Comparison of ENCODE assay signal across 22 cellular contexts in the genomic region with DNA sequence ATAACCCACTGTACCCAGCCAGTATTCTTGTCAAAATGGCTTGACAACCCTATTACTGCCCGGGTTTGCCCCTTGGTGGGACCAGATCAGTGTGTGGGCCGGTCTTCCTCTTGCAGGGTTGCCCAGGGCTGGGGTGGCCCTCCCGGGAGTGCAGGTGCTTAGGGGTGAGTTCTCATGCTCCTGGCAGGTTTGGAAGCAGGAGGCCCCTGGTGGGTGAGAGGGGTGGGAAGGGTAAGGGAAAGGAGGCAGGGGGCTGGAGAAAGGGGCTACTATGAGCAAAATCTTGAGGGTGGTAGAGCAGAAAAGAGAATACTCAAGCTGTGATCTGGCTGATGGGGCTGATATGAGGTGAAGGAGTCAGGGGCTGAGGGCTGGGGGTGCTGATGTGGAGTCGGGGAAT. TPM values are rescaled to one million over a fixed set of nuclear protein-coding genes. Genes with fewer than 3 reads are reported as not detected.
DNase-seq lines count a peak whose midpoint lies in the region; ATAC-seq and TF ChIP-seq lines count a peak whose summit lies in the region.
"Had no signal": no experiment of that assay in that cellular context is flagged by ENCODE, and none has a peak within 500 bp of the region (broad histone marks: within the 10 kb centered on the region; RNA-seq: fewer than 3 reads in every experiment).

No MANE protein-coding gene starts in this region.

- no peak overlapping the region for H3K4me2 ChIP-seq in mesenchymal stem cell (ENCODE audit: low read length, poor library complexity, severe bottlenecking)

- H3K18ac ChIP-seq in mesenchymal stem cell (ENCODE audit: low read depth in 1 of 2, low read length in 2 of 2): no peak overlapping the region

- H4K91ac ChIP-seq in mesenchymal stem cell (ENCODE audit: low read length): no peak overlapping the region

- no peak overlapping the region for H2BK15ac ChIP-seq in mesenchymal stem cell (ENCODE audit: low read depth, poor library complexity, severe bottlenecking)

- CTCF ChIA-PET in activated CD4-positive, alpha-beta T cell treated with anti-CD3 and anti-CD28 coated beads, Interleukin-2, amount 10 ng/mL, durations not matched to agents 7 days and 5 days (lab: Charles Lee): interaction anchor here (1.6 to 2.0 kb wide), 2 partner anchors 9 to 15 kb away, joined by 4 to 5 read pairs; no protein-coding TSS in a partner anchor
- CTCF ChIA-PET in activated CD4-positive, alpha-beta memory T cell treated with anti-CD3 and anti-CD28 coated beads for 36 hours (lab: Charles Lee): interaction anchor here (2.1 to 7.9 kb wide), 2 partner anchors 15 to 105 kb away, joined by 12 to 55 read pairs; no protein-coding TSS in a partner anchor

- intact Hi-C loops in activated CD4-positive, alpha-beta T cell treated with anti-CD3 and anti-CD28 coated beads, Interleukin-2, amount 10 ng/mL, durations not matched to agents 24 days and 14 days (cut with micrococcal nuclease): no loop called here
- intact Hi-C loops in natural killer cell (cut with micrococcal nuclease): loop anchor here (5.0 kb wide), 1 partner anchor 264 kb away; a partner anchor contains a TSS
- intact Hi-C loops in activated CD4-positive, alpha-beta memory T cell treated with anti-CD3 and anti-CD28 coated beads for 36 hours (cut with micrococcal nuclease): no loop called here

- no peak for DNase-seq in activated CD4-positive, alpha-beta T cell treated with anti-CD3 and anti-CD28 coated beads, Interleukin-2, amount 10 ng/mL, durations not matched to agents 24 days and 14 days
- DNase-seq in activated CD4-positive, alpha-beta T cell treated with anti-CD3 and anti-CD28 coated beads, Interleukin-2, amount 10 ng/mL, durations not matched to agents 7 days and 5 days: no peak
- DNase-seq in T-helper 17 cell: no peak
- no peak for DNase-seq in natural killer cell
- DNase-seq in activated CD4-positive, alpha-beta memory T cell treated with anti-CD3 and anti-CD28 coated beads for 36 hours: no peak
- no peak for DNase-seq in DMS 273 (lab: John Stamatoyannopoulos, UW; ENCODE audit: unreplicated experiment)
- DNase-seq in mesenchymal stem cell: no peak
- DNase-seq: ACHN, C1 segment of cervical spinal cord, EL, Kasumi-1, NCI-H1417, NCI-H1694 treated with DMSO at 0.1 percent for 48 hours, NCI-H2081 treated with DMSO at 0.1 percent for 48 hours, NCI-H2171 treated with DMSO at 0.1 percent for 48 hours, NCI-H524 treated with DMSO at 0.1 percent for 48 hours, NCI-H82, OCI-M1 had no signal

- no peak overlapping the region for H3K27ac Mint-ChIP-seq in activated CD4-positive, alpha-beta T cell treated with anti-CD3 and anti-CD28 coated beads, Interleukin-2, amount 10 ng/mL, durations not matched to agents 24 days and 14 days
- H3K27ac Mint-ChIP-seq in activated CD4-positive, alpha-beta T cell treated with anti-CD3 and anti-CD28 coated beads, Interleukin-2, amount 10 ng/mL, durations not matched to agents 7 days and 5 days: no peak overlapping the region
- H3K27ac Mint-ChIP-seq in T-helper 17 cell: no peak overlapping the region
- peak overlapping the region; percentile 92 to 93 for H3K27ac Mint-ChIP-seq in natural killer cell
- no peak overlapping the region for H3K27ac Mint-ChIP-seq in activated CD4-positive, alpha-beta memory T cell treated with anti-CD3 and anti-CD28 coated beads for 36 hours

- POLR2A ChIA-PET in activated CD4-positive, alpha-beta T cell treated with anti-CD3 and anti-CD28 coated beads, Interleukin-2, amount 10 ng/mL, durations not matched to agents 7 days and 5 days (lab: Charles Lee): interaction anchor here (0.6 kb wide), 1 partner anchor 8 kb away, joined by 3 read pairs; no protein-coding TSS in a partner anchor
- POLR2A ChIA-PET in activated CD4-positive, alpha-beta memory T cell treated with anti-CD3 and anti-CD28 coated beads for 36 hours (lab: Charles Lee): no interaction called here

- peaks cover 8 to 48% of the 10 kb centered on the region in 2 experiments for H3K27me3 ChIP-seq in mesenchymal stem cell (ENCODE audit: control insufficient read depth in 1 of 2, insufficient read depth in 1 of 2, low read length in 2 of 2)

- no peak overlapping the region for H3K4ac ChIP-seq in mesenchymal stem cell (ENCODE audit: low read depth in 1 of 2, low read length in 2 of 2)

- H2BK120ac ChIP-seq in mesenchymal stem cell (ENCODE audit: low read depth, low read length): no peak overlapping the region

- H3K36me3 ChIP-seq in mesenchymal stem cell (ENCODE audit: control insufficient read depth in 1 of 2, insufficient read depth in 2 of 2, low read depth in 1 of 2, low read length in 2 of 2): no peaks in the 10 kb centered on the region
- H3K36me3 ChIP-seq: SJSA1 had no signal

- WGBS in mesenchymal stem cell: 66% methylated on average over 4 of the region's 4 CpGs

- H3K9me3 ChIP-seq in T-helper 17 cell (ENCODE audit: control insufficient read depth, low read length, poor library complexity, severe bottlenecking) (no peaks in the 10 kb centered on the region), mesenchymal stem cell (ENCODE audit: control insufficient read depth, low read length) (peaks cover 10% of the 10 kb centered on the region)

- H2BK12ac ChIP-seq in mesenchymal stem cell (ENCODE audit: low read length in 2 of 2): no peak overlapping the region

- no peaks in the 10 kb centered on the region for H3K27me3 Mint-ChIP-seq in activated CD4-positive, alpha-beta T cell treated with anti-CD3 and anti-CD28 coated beads, Interleukin-2, amount 10 ng/mL, durations not matched to agents 24 days and 14 days
- peaks cover 7% of the 10 kb centered on the region for H3K27me3 Mint-ChIP-seq in activated CD4-positive, alpha-beta T cell treated with anti-CD3 and anti-CD28 coated beads, Interleukin-2, amount 10 ng/mL, durations not matched to agents 7 days and 5 days
- H3K27me3 Mint-ChIP-seq in T-helper 17 cell (no peaks in the 10 kb centered on the region), natural killer cell (ENCODE audit: low read depth in 2 of 2) (no peaks in the 10 kb centered on the region)
- no peaks in the 10 kb centered on the region for H3K27me3 Mint-ChIP-seq in activated CD4-positive, alpha-beta memory T cell treated with anti-CD3 and anti-CD28 coated beads for 36 hours

- H3K14ac ChIP-seq in mesenchymal stem cell (ENCODE audit: low read length in 2 of 2): no peak overlapping the region

- H3K27ac ChIP-seq in mesenchymal stem cell (ENCODE audit: low read length, poor library complexity, severe bottlenecking): no peak overlapping the region
- H3K27ac ChIP-seq: 22Rv1, SJSA1 had no signal

- H3K9me3 Mint-ChIP-seq in activated CD4-positive, alpha-beta T cell treated with anti-CD3 and anti-CD28 coated beads, Interleukin-2, amount 10 ng/mL, durations not matched to agents 24 days and 14 days: peaks cover 13% of the 10 kb centered on the region
- H3K9me3 Mint-ChIP-seq in activated CD4-positive, alpha-beta T cell treated with anti-CD3 and anti-CD28 coated beads, Interleukin-2, amount 10 ng/mL, durations not matched to agents 7 days and 5 days: peaks cover 27% of the 10 kb centered on the region
- no peaks in the 10 kb centered on the region for H3K9me3 Mint-ChIP-seq in natural killer cell
- peaks cover 21% of the 10 kb centered on the region for H3K9me3 Mint-ChIP-seq in activated CD4-positive, alpha-beta memory T cell treated with anti-CD3 and anti-CD28 coated beads for 36 hours

- H3K9ac ChIP-seq in mesenchymal stem cell (ENCODE audit: low read length): no peak overlapping the region

- peaks cover 70% of the 10 kb centered on the region for H3K36me3 Mint-ChIP-seq in activated CD4-positive, alpha-beta T cell treated with anti-CD3 and anti-CD28 coated beads, Interleukin-2, amount 10 ng/mL, durations not matched to agents 24 days and 14 days (ENCODE audit: low read depth)
- H3K36me3 Mint-ChIP-seq in activated CD4-positive, alpha-beta T cell treated with anti-CD3 and anti-CD28 coated beads, Interleukin-2, amount 10 ng/mL, durations not matched to agents 7 days and 5 days (ENCODE audit: low read depth): peaks cover 36% of the 10 kb centered on the region
- H3K36me3 Mint-ChIP-seq in T-helper 17 cell (ENCODE audit: low read depth): peaks cover 4% of the 10 kb centered on the region
- H3K36me3 Mint-ChIP-seq in natural killer cell: peaks cover 24% of the 10 kb centered on the region
- peaks cover 28% of the 10 kb centered on the region for H3K36me3 Mint-ChIP-seq in activated CD4-positive, alpha-beta memory T cell treated with anti-CD3 and anti-CD28 coated beads for 36 hours

- H3K4me3 Mint-ChIP-seq in activated CD4-positive, alpha-beta T cell treated with anti-CD3 and anti-CD28 coated beads, Interleukin-2, amount 10 ng/mL, durations not matched to agents 24 days and 14 days: peak overlapping the region; percentile 71
- H3K4me3 Mint-ChIP-seq in activated CD4-positive, alpha-beta T cell treated with anti-CD3 and anti-CD28 coated beads, Interleukin-2, amount 10 ng/mL, durations not matched to agents 7 days and 5 days: no peak overlapping the region
- H3K4me3 Mint-ChIP-seq in T-helper 17 cell (peak overlapping the region; percentile 76), natural killer cell (peak overlapping the region; percentile 92)
- H3K4me3 Mint-ChIP-seq in activated CD4-positive, alpha-beta memory T cell treated with anti-CD3 and anti-CD28 coated beads for 36 hours: no peak overlapping the region

- H3K23ac ChIP-seq in mesenchymal stem cell (ENCODE audit: low read length in 2 of 2): no peak overlapping the region

- TF ChIP-seq CTCF in natural killer cell (IDR thresholded peaks at IDR 0.05): no peak

- no peak overlapping the region for H2AFZ ChIP-seq in mesenchymal stem cell (ENCODE audit: low read depth, low read length)

- no peaks in the 10 kb centered on the region for H3K79me1 ChIP-seq in mesenchymal stem cell (replicated peaks; ENCODE audit: low read length, poor library complexity, severe bottlenecking)

- no peak overlapping the region for H2BK5ac ChIP-seq in mesenchymal stem cell (ENCODE audit: low read depth, low read length, poor library complexity, severe bottlenecking)

- H2AK5ac ChIP-seq in mesenchymal stem cell (ENCODE audit: low read length, severe bottlenecking): no peak overlapping the region

- no peaks in the 10 kb centered on the region for H3K4me1 ChIP-seq in mesenchymal stem cell (ENCODE audit: control insufficient read depth, insufficient read depth, low read depth, low read length)
- H3K4me1 ChIP-seq: SJSA1 had no signal

- peaks cover 52% of the 10 kb centered on the region for H3K4me1 Mint-ChIP-seq in activated CD4-positive, alpha-beta T cell treated with anti-CD3 and anti-CD28 coated beads, Interleukin-2, amount 10 ng/mL, durations not matched to agents 24 days and 14 days
- H3K4me1 Mint-ChIP-seq in activated CD4-positive, alpha-beta T cell treated with anti-CD3 and anti-CD28 coated beads, Interleukin-2, amount 10 ng/mL, durations not matched to agents 7 days and 5 days: peaks cover 42% of the 10 kb centered on the region
- H3K4me1 Mint-ChIP-seq in T-helper 17 cell (peaks cover 23% of the 10 kb centered on the region), natural killer cell (peaks cover 77 to 82% of the 10 kb centered on the region in 2 donors)
- peaks cover 51% of the 10 kb centered on the region for H3K4me1 Mint-ChIP-seq in activated CD4-positive, alpha-beta memory T cell treated with anti-CD3 and anti-CD28 coated beads for 36 hours (ENCODE audit: low read depth)

- no peak overlapping the region for H4K8ac ChIP-seq in mesenchymal stem cell (ENCODE audit: low read length)

- no peak overlapping the region for H3K4me3 ChIP-seq in mesenchymal stem cell (ENCODE audit: insufficient read depth in 1 of 2, low read depth in 1 of 2, low read length in 2 of 2)
- H3K4me3 ChIP-seq: SJSA1 had no signal

- ATAC-seq in T-helper 17 cell: no peak
- ATAC-seq in natural killer cell: no peak
- no peak for ATAC-seq in HG02759 (IDR thresholded peaks at IDR 0.05; ENCODE audit: unreplicated experiment)

RNA-seq across cellular contexts. Expression of a gene that starts 6.5 kb away (rescaled TPM):
- total RNA-seq in activated CD4-positive, alpha-beta T cell treated with anti-CD3 and anti-CD28 coated beads, Interleukin-2, amount 10 ng/mL, durations not matched to agents 24 days and 14 days: 14.9 and 15.3 TPM in 2 replicates
- 1 to 10 TPM; 6.7 to 6.8 TPM for total RNA-seq in activated CD4-positive, alpha-beta T cell treated with anti-CD3 and anti-CD28 coated beads, Interleukin-2, amount 10 ng/mL, durations not matched to agents 7 days and 5 days
- total RNA-seq in T-helper 17 cell (1 to 10 TPM; 2.4 to 9.6 TPM), natural killer cell (100 to 1,000 TPM; 287 to 370 (median 295) TPM)
- total RNA-seq in activated CD4-positive, alpha-beta memory T cell treated with anti-CD3 and anti-CD28 coated beads for 36 hours: 10 to 100 TPM; 11.3 to 12.3 TPM
- polyA plus RNA-seq in mesenchymal stem cell (2013, experiment 1 of 2): not detected
- polyA plus RNA-seq in mesenchymal stem cell (2013, experiment 2 of 2): not detected
- total RNA-seq: MCF 10A, SJSA1 had no signal

RNA-seq across cellular contexts. Expression of a gene that starts 41.0 kb away (rescaled TPM):
- 0.42 and 0.54 TPM in 2 replicates for total RNA-seq in activated CD4-positive, alpha-beta T cell treated with anti-CD3 and anti-CD28 coated beads, Interleukin-2, amount 10 ng/mL, durations not matched to agents 24 days and 14 days
- not detected for total RNA-seq in activated CD4-positive, alpha-beta T cell treated with anti-CD3 and anti-CD28 coated beads, Interleukin-2, amount 10 ng/mL, durations not matched to agents 7 days and 5 days
- total RNA-seq in T-helper 17 cell (under 1 TPM in 1 of 2 donors, not detected in 1; 0.18 TPM), natural killer cell (under 1 TPM; 0.26 to 0.60 (median 0.29) TPM)
- under 1 TPM; 0.40 to 0.41 TPM for total RNA-seq in activated CD4-positive, alpha-beta memory T cell treated with anti-CD3 and anti-CD28 coated beads for 36 hours
- polyA plus RNA-seq in mesenchymal stem cell (2013, experiment 1 of 2): 5.3 TPM
- polyA plus RNA-seq in mesenchymal stem cell (2013, experiment 2 of 2): 5.1 TPM

RNA-seq across cellular contexts. Expression of a gene that starts 58.4 kb away (rescaled TPM):
- total RNA-seq in activated CD4-positive, alpha-beta T cell treated with anti-CD3 and anti-CD28 coated beads, Interleukin-2, amount 10 ng/mL, durations not matched to agents 24 days and 14 days: not detected in 2 replicates
- not detected for total RNA-seq in activated CD4-positive, alpha-beta T cell treated with anti-CD3 and anti-CD28 coated beads, Interleukin-2, amount 10 ng/mL, durations not matched to agents 7 days and 5 days
- total RNA-seq in T-helper 17 cell (1 to 10 TPM in 1 of 2 donors, under 1 TPM in 1; 0.34 to 1.4 TPM), natural killer cell (1 to 10 TPM; 2.0 to 4.9 (median 3.5) TPM)
- not detected for total RNA-seq in activated CD4-positive, alpha-beta memory T cell treated with anti-CD3 and anti-CD28 coated beads for 36 hours
- not detected for polyA plus RNA-seq in mesenchymal stem cell (2013, experiment 1 of 2)
- polyA plus RNA-seq in mesenchymal stem cell (2013, experiment 2 of 2): not detected
- total RNA-seq: MCF 10A, SJSA1 had no signal

Comparison
In these comparisons a context has a peak if more than half of its experiments do, and no peak if none do; other contexts are left out.
1. H3K4me3 Mint-ChIP-seq: peak in activated CD4-positive, alpha-beta T cell treated with anti-CD3 and anti-CD28 coated beads, Interleukin-2, amount 10 ng/mL, durations not matched to agents 24 days and 14 days (single experiment), T-helper 17 cell (single experiment) and natural killer cell (single experiment); none in activated CD4-positive, alpha-beta T cell treated with anti-CD3 and anti-CD28 coated beads, Interleukin-2, amount 10 ng/mL, durations not matched to agents 7 days and 5 days (single experiment) and activated CD4-positive, alpha-beta memory T cell treated with anti-CD3 and anti-CD28 coated beads for 36 hours (single experiment).
2. H3K27ac Mint-ChIP-seq: peak in natural killer cell (2 of 2); none in activated CD4-positive, alpha-beta T cell treated with anti-CD3 and anti-CD28 coated beads, Interleukin-2, amount 10 ng/mL, durations not matched to agents 24 days and 14 days (single experiment), activated CD4-positive, alpha-beta T cell treated with anti-CD3 and anti-CD28 coated beads, Interleukin-2, amount 10 ng/mL, durations not matched to agents 7 days and 5 days (single experiment), T-helper 17 cell (single experiment) and activated CD4-positive, alpha-beta memory T cell treated with anti-CD3 and anti-CD28 coated beads for 36 hours (single experiment).
3. RNA of a gene that starts 6.5 kb away (total RNA-seq): 287 to 370 TPM in natural killer cell; 14.9 to 15.3 TPM in activated CD4-positive, alpha-beta T cell treated with anti-CD3 and anti-CD28 coated beads, Interleukin-2, amount 10 ng/mL, durations not matched to agents 24 days and 14 days, 11.3 to 12.3 TPM in activated CD4-positive, alpha-beta memory T cell treated with anti-CD3 and anti-CD28 coated beads for 36 hours, 2.4 to 9.6 TPM in T-helper 17 cell and 6.7 to 6.8 TPM in activated CD4-positive, alpha-beta T cell treated with anti-CD3 and anti-CD28 coated beads, Interleukin-2, amount 10 ng/mL, durations not matched to agents 7 days and 5 days; every median in the first group is over 10 times any median in the second.